In genomic region chr17:68541816-68542215, GRCh38 we compare ENCODE assay signal across 21 cellular contexts. TPM values are rescaled to one million over a fixed set of nuclear protein-coding genes. Genes with fewer than 3 reads are reported as not detected.
"Had no signal": no experiment of that assay in that cellular context is flagged by ENCODE, and none has a peak within 500 bp of the region (broad histone marks: within the 10 kb centered on the region; RNA-seq: fewer than 3 reads in every experiment).

No MANE protein-coding gene starts in this region.

- H3K4me1 ChIP-seq: pancreas, transverse colon had no signal

- ATAC-seq: activated CD4-positive, alpha-beta T cell treated with anti-CD3 and anti-CD28 coated beads for 36 hours; activated naive CD4-positive, alpha-beta T cell treated with anti-CD3 and anti-CD28 coated beads, Interleukin-2, amount 50 U/mL, for 72 hours; activated T-cell treated with anti-CD3 and anti-CD28 coated beads, Interleukin-2, amount 50 U/mL, for 4 hours had no signal

- H3K4me3 ChIP-seq: esophagus squamous epithelium, lung, pancreas, transverse colon had no signal

- H3K27me3 Mint-ChIP-seq: activated CD4-positive, alpha-beta memory T cell treated with anti-CD3 and anti-CD28 coated beads for 36 hours; activated CD4-positive, alpha-beta T cell treated with anti-CD3 and anti-CD28 coated beads for 36 hours had no signal

- H3K4me1 Mint-ChIP-seq: activated CD4-positive, alpha-beta T cell treated with anti-CD3 and anti-CD28 coated beads for 36 hours had no signal

- H3K9me3 Mint-ChIP-seq: activated naive CD4-positive, alpha-beta T cell treated with anti-CD3 and anti-CD28 coated beads, Interleukin-2, amount 50 U/mL, for 72 hours; activated T-cell treated with anti-CD3 and anti-CD28 coated beads, Interleukin-2, amount 50 U/mL, for 4 hours; T-helper 1 cell treated with Interleukin-12 subunit alpha and Interleukin-12 subunit beta and Interleukin-4 antibody, amounts not matched to agents 30 μg/mL and 1 μg/mL, for 36 hours had no signal

- DNase-seq: activated CD4-positive, alpha-beta memory T cell treated with anti-CD3 and anti-CD28 coated beads for 36 hours; activated CD4-positive, alpha-beta T cell treated with anti-CD3 and anti-CD28 coated beads for 36 hours; activated gamma-delta T cell; activated T-cell treated with anti-CD3 and anti-CD28 coated beads, Interleukin-2, amount 50 U/mL, for 4 hours; anterior cingulate cortex; brain microvascular endothelial cell; cerebellar nuclear complex; effector CD8-positive, alpha-beta T cell; esophagus squamous epithelium; hippocampal formation; kidney glomerular epithelial cell; midbrain; pancreas; stimulated activated CD4-positive, alpha-beta T cell treated with anti-CD3 and anti-CD28 coated beads, Interleukin-12 subunit alpha, Interleukin-12 subunit beta, amount 100 ng/mL, for 4 hours; stimulated activated CD4-positive, alpha-beta T cell treated with anti-CD3 and anti-CD28 coated beads, Interleukin-2, amount 100 ng/mL, for 24 hours; substantia nigra; transverse colon had no signal

- H3K9me3 ChIP-seq: esophagus squamous epithelium, pancreas, transverse colon had no signal

- H3K27me3 ChIP-seq: brain microvascular endothelial cell, esophagus squamous epithelium, pancreas, transverse colon had no signal

- H3K27ac Mint-ChIP-seq: activated CD4-positive, alpha-beta memory T cell treated with anti-CD3 and anti-CD28 coated beads for 36 hours; activated CD4-positive, alpha-beta T cell treated with anti-CD3 and anti-CD28 coated beads for 36 hours; T-helper 1 cell treated with Interleukin-12 subunit alpha and Interleukin-12 subunit beta and Interleukin-4 antibody, amounts not matched to agents 30 μg/mL and 1 μg/mL, for 36 hours had no signal

- H3K4me3 Mint-ChIP-seq: activated CD4-positive, alpha-beta memory T cell treated with anti-CD3 and anti-CD28 coated beads for 36 hours; activated CD4-positive, alpha-beta T cell treated with anti-CD3 and anti-CD28 coated beads for 36 hours; activated T-cell treated with anti-CD3 and anti-CD28 coated beads, Interleukin-2, amount 50 U/mL, for 4 hours; T-helper 1 cell treated with Interleukin-12 subunit alpha and Interleukin-12 subunit beta and Interleukin-4 antibody, amounts not matched to agents 30 μg/mL and 1 μg/mL, for 36 hours had no signal

- H3K27ac ChIP-seq: brain microvascular endothelial cell, esophagus squamous epithelium, pancreas, transverse colon had no signal

RNA-seq across cellular contexts. Expression of gene FAM20A, which starts 59.4 kb away (rescaled TPM):
- total RNA-seq: activated CD4-positive, alpha-beta memory T cell treated with anti-CD3 and anti-CD28 coated beads for 36 hours; activated CD4-positive, alpha-beta T cell treated with anti-CD3 and anti-CD28 coated beads for 36 hours; activated naive CD4-positive, alpha-beta T cell treated with anti-CD3 and anti-CD28 coated beads, Interleukin-2, amount 50 U/mL, for 72 hours; endothelial cell of umbilical vein had no signal
- polyA plus RNA-seq: endothelial cell of umbilical vein had no signal
